Comparison of ENCODE assay signal across 1 cellular context in genomic region chr19:49154279-49154678, GRCh38.
TF ChIP-seq lines count a peak whose summit lies in the region.

No MANE protein-coding gene starts in this region.

TF ChIP-seq in K562, 482 proteins besides CTCF, POLR2A, EP300 and RAD21:
- peak in 1 of 2 experiments; percentile 33; a peak in 1 of 4 replicates for TF ChIP-seq KDM1A (IDR thresholded peaks at IDR 0.05)
- no peak for TF ChIP-seq TBP (optimal IDR thresholded peaks at IDR 0.05; ENCODE audit: low read depth, low read length)
- peak; percentile 64; the same call in 1 of the 2 replicates for TF ChIP-seq ZNF263 (CRISPR knock-in tag; IDR thresholded peaks at IDR 0.05; ENCODE audit: borderline replicate concordance)
- TF ChIP-seq NEUROD1 (IDR thresholded peaks at IDR 0.05; ENCODE audit: borderline replicate concordance, low read depth, low read length, partially characterized antibody) = no peak
- TF ChIP-seq ZC3H4 (CRISPR knock-in tag; IDR thresholded peaks at IDR 0.05; ENCODE audit: borderline replicate concordance) = 0 out of 2 replicates have a peak, but pooled peaks have one; percentile 13
- TF ChIP-seq MAX (CRISPR knock-in tag; IDR thresholded peaks at IDR 0.05) = peak; percentile 29
- 0 out of 2 replicates have a peak, but pooled peaks have one; percentile 12 for TF ChIP-seq GABPB1 (CRISPR knock-in tag; IDR thresholded peaks at IDR 0.05)
- no peak for TF ChIP-seq ZNF253 (CRISPR knock-in tag; conservative IDR thresholded peaks at IDR 0.05)
TF ChIP-seq in K562: peak in this region for 5.
